ENCODE assay signal across 8 cellular contexts in the genomic region with DNA sequence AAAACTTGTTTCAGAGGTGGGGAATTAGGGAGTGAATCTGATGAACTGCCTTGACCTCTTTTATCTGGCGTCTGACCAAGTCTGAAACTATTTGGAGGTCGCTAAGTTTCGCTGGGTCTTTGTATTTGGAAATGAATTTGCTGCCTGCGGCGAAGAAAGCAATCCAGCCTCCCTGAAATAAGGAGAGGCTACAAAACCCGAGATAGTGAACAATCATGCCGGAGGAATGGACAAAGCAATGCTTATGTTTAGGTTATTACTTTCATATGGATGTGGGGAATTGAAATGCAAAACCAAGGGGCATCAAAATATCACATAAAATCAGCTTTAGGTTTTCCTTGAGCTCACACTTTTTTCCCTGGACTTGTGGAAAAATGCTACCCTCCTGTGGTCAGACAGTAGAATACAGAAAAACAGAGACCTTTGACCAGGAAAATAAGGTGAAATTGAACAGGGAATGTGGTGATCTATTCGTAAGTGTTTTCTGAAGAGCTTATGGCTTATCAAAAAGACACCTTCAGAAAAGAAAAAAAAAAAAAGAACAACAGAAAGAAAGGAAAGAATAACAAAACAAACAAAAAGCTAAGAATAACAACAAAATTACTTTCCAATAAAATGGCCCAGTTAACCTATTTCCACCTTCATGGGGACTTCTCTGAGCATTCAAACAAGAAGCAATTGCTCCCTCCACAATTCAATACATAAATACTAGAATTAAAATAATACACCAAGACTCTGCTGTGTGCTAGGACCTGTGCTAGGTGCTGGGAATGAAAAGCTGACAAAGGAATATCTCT.
A peak's percentile ranks its signal among the peaks of the same experiment; 100 is the strongest.
DNase-seq lines count a peak whose midpoint lies in the region; ATAC-seq and TF ChIP-seq lines count a peak whose summit lies in the region.

No MANE protein-coding gene starts in this region.

- DNase-seq in NCI-H1436 (lab: John Stamatoyannopoulos, UW), result peak; percentile 44
- DNase-seq in NCI-H1436 treated with DMSO at 0.1 percent for 48 hours (lab: John Stamatoyannopoulos, UW), result no peak
- peak; percentile 58 for DNase-seq in NCI-H2029 (lab: John Stamatoyannopoulos, UW)
- peak; percentile 82 for DNase-seq in amniotic epithelial cell (ENCODE audit: low read depth)
- peak; percentile 82 for DNase-seq in kidney glomerular epithelial cell (lab: John Stamatoyannopoulos, UW)
- no peak for DNase-seq in omental fat pad (ENCODE audit: low spot score)
- DNase-seq in activated gamma-delta T cell (lab: John Stamatoyannopoulos, UW), result no peak

- ATAC-seq in omental fat pad (ENCODE audit: low FRiP score), result no peak
- no peak for ATAC-seq in HG02610 (IDR thresholded peaks at IDR 0.05; ENCODE audit: unreplicated experiment)

- TF ChIP-seq CTCF in omental fat pad (IDR thresholded peaks at IDR 0.05), result no peak

Comparison
In these comparisons a context has a peak if more than half of its experiments do, and no peak if none do; other contexts are left out.
1. DNase-seq: peak in NCI-H1436 (single experiment), NCI-H2029 (single experiment), amniotic epithelial cell (single experiment) and kidney glomerular epithelial cell (single experiment); none in NCI-H1436 treated with DMSO at 0.1 percent for 48 hours (single experiment), omental fat pad (single experiment) and activated gamma-delta T cell (single experiment).